In the genomic region with DNA sequence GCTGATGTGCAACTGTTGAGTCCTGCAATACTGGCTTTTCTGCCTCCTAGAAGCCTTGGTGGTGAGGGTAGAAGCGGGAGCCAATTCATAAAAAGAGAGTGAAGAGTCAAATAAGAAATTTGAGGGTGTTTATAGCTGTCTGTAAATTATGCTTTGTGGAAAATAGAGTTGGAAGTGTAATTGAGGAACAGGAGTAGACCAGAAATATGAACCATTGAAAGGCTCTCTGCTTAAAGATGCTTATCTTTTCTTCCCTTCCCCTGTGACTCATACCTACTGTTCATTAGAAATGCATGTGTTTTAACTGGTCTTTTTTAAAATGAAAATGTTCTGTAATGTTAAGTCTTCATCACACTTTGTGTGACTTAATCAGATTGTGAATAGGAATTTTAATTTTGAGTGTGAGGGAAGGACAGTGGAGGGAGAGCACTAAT, we compare ENCODE assay signal across 9 cellular contexts.
A peak's percentile ranks its signal among the peaks of the same experiment; 100 is the strongest.
DNase-seq lines count a peak whose midpoint lies in the region; ATAC-seq and TF ChIP-seq lines count a peak whose summit lies in the region.
"Had no signal": no experiment of that assay in that cellular context is flagged by ENCODE, and none has a peak within 500 bp of the region (broad histone marks: within the 10 kb centered on the region; RNA-seq: fewer than 3 reads in every experiment).

No MANE protein-coding gene starts in this region.

- H3K9me3 ChIP-seq in HCT116 (ENCODE audit: control insufficient read depth in 1 of 2, insufficient read depth in 1 of 2, low read depth in 1 of 2, low read length in 2 of 2) (no peaks in the 10 kb centered on the region), SU-DHL-6 (ENCODE audit: insufficient read depth, low read length) (peaks cover 7% of the 10 kb centered on the region; the same call in 1 of the 2 replicates)

- ATAC-seq in HCT116, result no peak
- no peak for ATAC-seq in GM21526 (IDR thresholded peaks at IDR 0.05; ENCODE audit: low FRiP score, unreplicated experiment)
- ATAC-seq in HG02970 (IDR thresholded peaks at IDR 0.05; ENCODE audit: low FRiP score, unreplicated experiment), result no peak

- H3K4me2 ChIP-seq in HCT116 (ENCODE audit: low read length) (peak overlapping the region; percentile 16; the same call in 1 of the 2 replicates), SU-DHL-6 (ENCODE audit: low read depth, low read length, poor library complexity, severe bottlenecking) (peak overlapping the region; percentile 82)

- TF ChIP-seq RAD21 in HCT116 (IDR thresholded peaks at IDR 0.05; ENCODE audit: low read depth), result no peak

- peaks cover 8% of the 10 kb centered on the region in 2 experiments for H3K4me1 ChIP-seq in HCT116 (ENCODE audit: control insufficient read depth in 1 of 2, insufficient read depth in 2 of 2, low read length in 2 of 2)

- no peaks in the 10 kb centered on the region for H3K9me2 ChIP-seq in HCT116 (ENCODE audit: insufficient read depth)
- H3K9me2 ChIP-seq in SU-DHL-6 (replicated peaks; ENCODE audit: insufficient read depth, low read length), result no peaks in the 10 kb centered on the region

- H2AFZ ChIP-seq in HCT116 (ENCODE audit: low read depth, low read length, poor library complexity, severe bottlenecking) (no peak overlapping the region), SU-DHL-6 (ENCODE audit: low read depth, low read length, severe bottlenecking) (no peak overlapping the region)

- H3K27ac ChIP-seq in HCT116 (ENCODE audit: low read depth, low read length) (no peak overlapping the region), SU-DHL-6 (ENCODE audit: low read depth, low read length) (peak overlapping the region; percentile 97)

- H3K4me3 ChIP-seq in HCT116 (replicated peaks in 1 of 2; ENCODE audit: low read depth in 1 of 2, low read length in 2 of 2) (no peak overlapping the region), SU-DHL-6 (ENCODE audit: insufficient read depth, low read length, poor library complexity, severe bottlenecking) (no peak overlapping the region), fibroblast of pulmonary artery (replicated peaks; ENCODE audit: low read depth, low read length) (no peak overlapping the region)

- TF ChIP-seq POLR2A in HCT116 (IDR thresholded peaks at IDR 0.05; ENCODE audit: borderline replicate concordance, extremely low read depth, insufficient read depth, insufficient read length), result no peak

- no TSS peak for BruUV-seq in HCT116 (replicated peaks; lab: Mats Ljungman, UMichigan)

- CTCF ChIA-PET in HCT116 (lab: Charles Lee), result no interaction called here

- DNase-seq in AG08396 (ENCODE audit: low spot score), result peak; percentile 7
- no peak for DNase-seq in HCT116 (ENCODE audit: low read depth, low spot score)
- peak; percentile 45 for DNase-seq in fibroblast of pulmonary artery (ENCODE audit: low read depth)
- no peak for DNase-seq in NCI-H82 (lab: John Stamatoyannopoulos, UW)
- DNase-seq in inferior parietal cortex (ENCODE audit: extremely low spot score), result no peak
- DNase-seq: NCI-H1048 had no signal

- intact Hi-C loops in HCT116 (cut with micrococcal nuclease), result no loop called here

- no peaks in the 10 kb centered on the region for H3K27me3 ChIP-seq in HCT116 (ENCODE audit: insufficient read depth, low read length)
- no peaks in the 10 kb centered on the region for H3K27me3 ChIP-seq in SU-DHL-6 (ENCODE audit: low read length)

- H4K20me1 ChIP-seq in HCT116 (ENCODE audit: insufficient read depth) (no peaks in the 10 kb centered on the region), SU-DHL-6 (ENCODE audit: low read depth, low read length) (no peaks in the 10 kb centered on the region)

- H3F3A ChIP-seq in SU-DHL-6 (ENCODE audit: insufficient read depth), result peaks cover 71% of the 10 kb centered on the region

- RAD21 ChIA-PET in HCT116 (lab: Charles Lee; ENCODE audit: low non-redundant PET in 1 of 2, low total read pairs in 2 of 2, uncharacterized antibody in 2 of 2, unreplicated experiment in 2 of 2), result no interaction called here

- H3K79me2 ChIP-seq in HCT116 (ENCODE audit: insufficient read depth, low read length), result peaks cover 21% of the 10 kb centered on the region
- H3K79me2 ChIP-seq in SU-DHL-6 (ENCODE audit: insufficient read depth, low read length), result peaks cover 59% of the 10 kb centered on the region

- POLR2A ChIA-PET in HCT116 (lab: Charles Lee), result no interaction called here

- no peak for TF ChIP-seq CTCF in HCT116 (IDR thresholded peaks at IDR 0.05 in 2 of 3, conservative IDR thresholded peaks at IDR 0.05 in 1 of 3; ENCODE audit: borderline replicate concordance in 1 of 3, insufficient read depth in 1 of 3, low read depth in 2 of 3, low read length in 2 of 3)
- TF ChIP-seq CTCF in SU-DHL-6 (IDR thresholded peaks at IDR 0.05; ENCODE audit: insufficient read depth, low read length, poor library complexity, severe bottlenecking), result no peak
- no peak for TF ChIP-seq CTCF in fibroblast of pulmonary artery (IDR thresholded peaks at IDR 0.05; ENCODE audit: low read length, missing control alignments)

- H3K9ac ChIP-seq in HCT116 (ENCODE audit: low read length) (no peak overlapping the region), SU-DHL-6 (ENCODE audit: low read length) (peak overlapping the region; percentile 59)

- peaks cover 0 to 5% of the 10 kb centered on the region in 2 experiments; a peak in 1 of 4 replicates for H3K36me3 ChIP-seq in HCT116 (ENCODE audit: control insufficient read depth in 1 of 2, insufficient read depth in 2 of 2, low read length in 2 of 2)
- peaks cover 39% of the 10 kb centered on the region for H3K36me3 ChIP-seq in SU-DHL-6 (ENCODE audit: low read length)

TF ChIP-seq in HCT116, 20 proteins besides CTCF, POLR2A, EP300 and RAD21:
- no peak for TF ChIP-seq EGR1 (IDR thresholded peaks at IDR 0.05; ENCODE audit: low read depth)
- TF ChIP-seq POLR2AphosphoS5 (IDR thresholded peaks at IDR 0.05; ENCODE audit: low read depth, low read length), result no peak
- no peak for TF ChIP-seq JUND (IDR thresholded peaks at IDR 0.05)
- no peak for TF ChIP-seq SRF (IDR thresholded peaks at IDR 0.05; ENCODE audit: low read depth)
- TF ChIP-seq CBX3 (IDR thresholded peaks at IDR 0.05; ENCODE audit: low read depth), result no peak
- TF ChIP-seq, protein P1, sequence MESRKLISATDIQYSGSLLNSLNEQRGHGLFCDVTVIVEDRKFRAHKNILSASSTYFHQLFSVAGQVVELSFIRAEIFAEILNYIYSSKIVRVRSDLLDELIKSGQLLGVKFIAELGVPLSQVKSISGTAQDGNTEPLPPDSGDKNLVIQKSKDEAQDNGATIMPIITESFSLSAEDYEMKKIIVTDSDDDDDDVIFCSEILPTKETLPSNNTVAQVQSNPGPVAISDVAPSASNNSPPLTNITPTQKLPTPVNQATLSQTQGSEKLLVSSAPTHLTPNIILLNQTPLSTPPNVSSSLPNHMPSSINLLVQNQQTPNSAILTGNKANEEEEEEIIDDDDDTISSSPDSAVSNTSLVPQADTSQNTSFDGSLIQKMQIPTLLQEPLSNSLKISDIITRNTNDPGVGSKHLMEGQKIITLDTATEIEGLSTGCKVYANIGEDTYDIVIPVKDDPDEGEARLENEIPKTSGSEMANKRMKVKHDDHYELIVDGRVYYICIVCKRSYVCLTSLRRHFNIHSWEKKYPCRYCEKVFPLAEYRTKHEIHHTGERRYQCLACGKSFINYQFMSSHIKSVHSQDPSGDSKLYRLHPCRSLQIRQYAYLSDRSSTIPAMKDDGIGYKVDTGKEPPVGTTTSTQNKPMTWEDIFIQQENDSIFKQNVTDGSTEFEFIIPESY (IDR thresholded peaks at IDR 0.05; ENCODE audit: extremely low read depth, insufficient replicate concordance, low read length), result no peak
- TF ChIP-seq CEBPB (IDR thresholded peaks at IDR 0.05; ENCODE audit: low read depth), result no peak
- TF ChIP-seq TCF7L2 (IDR thresholded peaks at IDR 0.05; ENCODE audit: borderline replicate concordance, extremely low read depth, insufficient read depth, insufficient read length), result no peak
- no peak for TF ChIP-seq ZFX (IDR thresholded peaks at IDR 0.05)
- TF ChIP-seq FOSL1 (IDR thresholded peaks at IDR 0.05; ENCODE audit: low read depth), result no peak
- no peak for TF ChIP-seq SIN3A (IDR thresholded peaks at IDR 0.05; ENCODE audit: low read depth)
- no peak for TF ChIP-seq ELF1 (IDR thresholded peaks at IDR 0.05; ENCODE audit: borderline replicate concordance, low read depth)
- TF ChIP-seq EZH2 (IDR thresholded peaks at IDR 0.05), result no peak

Comparison
In these comparisons a context has a peak if more than half of its experiments do, and no peak if none do; other contexts are left out.
1. DNase-seq: peak in AG08396 (single experiment) and fibroblast of pulmonary artery (single experiment); none in HCT116 (single experiment), NCI-H82 (single experiment) and inferior parietal cortex (single experiment).